25 cellular contexts compared by ENCODE assay signal in genomic region chr12:111311011-111311410, GRCh38.
"Had no signal": no experiment of that assay in that cellular context is flagged by ENCODE, and none has a peak within 500 bp of the region (broad histone marks: within the 10 kb centered on the region; RNA-seq: fewer than 3 reads in every experiment).

No MANE protein-coding gene starts in this region.

- DNase-seq: activated CD4-positive, alpha-beta memory T cell treated with anti-CD3 and anti-CD28 coated beads for 36 hours; activated CD4-positive, alpha-beta T cell treated with anti-CD3 and anti-CD28 coated beads, Interleukin-2, amount 10 ng/mL, durations not matched to agents 7 days and 5 days; activated CD4-positive, CD25-positive, alpha-beta regulatory T cell; activated CD8-positive, alpha-beta memory T cell treated with anti-CD3 and anti-CD28 coated beads for 24 hours; activated gamma-delta T cell treated with Interleukin-2 at 50 U/mL for 16 hours; activated T-cell treated with anti-CD3 and anti-CD28 coated beads, Interleukin-2, amount 50 U/mL, for 4 hours; aorta; caudate nucleus; KG1; MG63; NCI-H1092; NCI-H1930; NCI-H2171 treated with DMSO at 0.1 percent for 48 hours; NCI-H226; NCI-H526; NCI-H774; NK-92 treated with Interleukin-12 subunit alpha and Interleukin-12 subunit beta, amount 100 ng/mL, for 24 hours; OCI-M1; Peyer's patch; T-helper 17 cell; T-helper 9 cell had no signal

- H3K4me1 ChIP-seq: breast epithelium, Peyer's patch had no signal

- H3K27me3 ChIP-seq: MG63, Peyer's patch had no signal

- H3K36me3 ChIP-seq: breast epithelium, MG63, Peyer's patch had no signal

- H3K9me3 Mint-ChIP-seq: activated naive CD4-positive, alpha-beta T cell treated with anti-CD3 and anti-CD28 coated beads, Interleukin-2, amount 50 U/mL, for 24 hours; activated T-cell treated with anti-CD3 and anti-CD28 coated beads, Interleukin-2, amount 50 U/mL, for 4 hours had no signal

- H3K4me3 Mint-ChIP-seq: activated CD4-positive, alpha-beta memory T cell treated with anti-CD3 and anti-CD28 coated beads for 36 hours; activated CD4-positive, alpha-beta T cell treated with anti-CD3 and anti-CD28 coated beads, Interleukin-2, amount 10 ng/mL, durations not matched to agents 7 days and 5 days; activated naive CD4-positive, alpha-beta T cell treated with anti-CD3 and anti-CD28 coated beads, Interleukin-2, amount 50 U/mL, for 24 hours; activated T-cell treated with anti-CD3 and anti-CD28 coated beads, Interleukin-2, amount 50 U/mL, for 4 hours; T-helper 17 cell had no signal

- ATAC-seq: activated T-cell treated with anti-CD3 and anti-CD28 coated beads, Interleukin-2, amount 50 U/mL, for 4 hours; T-helper 17 cell had no signal

- H3K4me3 ChIP-seq: breast epithelium, MG63, Peyer's patch had no signal

- H3K36me3 Mint-ChIP-seq: activated CD4-positive, alpha-beta memory T cell treated with anti-CD3 and anti-CD28 coated beads for 36 hours; activated naive CD4-positive, alpha-beta T cell treated with anti-CD3 and anti-CD28 coated beads, Interleukin-2, amount 50 U/mL, for 24 hours had no signal

- H3K9me3 ChIP-seq: MG63 had no signal

- H3K27ac Mint-ChIP-seq: activated CD4-positive, alpha-beta memory T cell treated with anti-CD3 and anti-CD28 coated beads for 36 hours; activated CD4-positive, alpha-beta T cell treated with anti-CD3 and anti-CD28 coated beads, Interleukin-2, amount 10 ng/mL, durations not matched to agents 7 days and 5 days; activated naive CD4-positive, alpha-beta T cell treated with anti-CD3 and anti-CD28 coated beads, Interleukin-2, amount 50 U/mL, for 24 hours; activated T-helper 2 cell treated with anti-CD3 and anti-CD28 coated beads, Interferon-gamma antibody, Interleukin-2, Interleukin-4, amounts not matched to agents 10 μg/mL and 5 μg/mL and 100 μg/mL, durations not matched to agents 14 hours and 24 hours and 36 hours; T-helper 17 cell had no signal

- H3K27ac ChIP-seq: breast epithelium, Peyer's patch, VCaP had no signal
